ENCODE assay signal across 8 cellular contexts in genomic region chr12:8687846-8688601, GRCh38.
A peak's percentile ranks its signal among the peaks of the same experiment; 100 is the strongest.
DNase-seq lines count a peak whose midpoint lies in the region; ATAC-seq lines count a peak whose summit lies in the region.

No MANE protein-coding gene starts in this region.

- DNase-seq in DMS79 treated with DMSO at 0.1 percent for 48 hours (lab: John Stamatoyannopoulos, UW) (peak; percentile 93), NCI-H1417 treated with DMSO at 0.1 percent for 48 hours (lab: John Stamatoyannopoulos, UW) (peak; percentile 27), amniotic epithelial cell (ENCODE audit: low read depth) (peak; percentile 99), hypothalamus (lab: John Stamatoyannopoulos, UW) (peak in 28 of 51 donors; percentile 6 to 83 (median 34)), smooth muscle cell of the brain vasculature (ENCODE audit: low read depth, low spot score) (peak; percentile 56), GM19238 (ENCODE audit: insufficient read length, low spot score) (no peak)

- ATAC-seq in GM18873 (IDR thresholded peaks at IDR 0.05; ENCODE audit: low FRiP score, unreplicated experiment) (no peak), HG02852 (IDR thresholded peaks at IDR 0.05; ENCODE audit: unreplicated experiment) (no peak)
